8 cellular contexts compared by ENCODE assay signal in genomic region chr17:7177210-7177953, GRCh38.
DNase-seq lines count a peak whose midpoint lies in the region; ATAC-seq lines count a peak whose summit lies in the region.

No MANE protein-coding gene starts in this region.

- DNase-seq in GM19240 (ENCODE audit: insufficient read length, low spot score) = peak; percentile 65
- peak; percentile 64 for DNase-seq in NCI-H69 (lab: John Stamatoyannopoulos, UW)
- DNase-seq in activated CD8-positive, alpha-beta memory T cell treated with anti-CD3 and anti-CD28 coated beads for 24 hours = peak; percentile 84
- DNase-seq in effector memory CD4-positive, alpha-beta T cell = peak; percentile 28 to 52 (median 51)
- DNase-seq in memory B cell (ENCODE audit: low spot score in 2 of 2) = peak; percentile 62 to 65
- DNase-seq in stimulated activated CD4-positive, alpha-beta T cell treated with anti-CD3 and anti-CD28 coated beads, TNF-alpha, amount 100 ng/mL, for 4 hours (ENCODE audit: low read depth in 3 of 3) = peak; percentile 39 to 42 (median 41)

- no peaks in the 10 kb centered on the region for H3K9me3 ChIP-seq in effector memory CD4-positive, alpha-beta T cell (ENCODE audit: control insufficient read depth, low read length)

- peaks cover 4% of the 10 kb centered on the region for H3K27me3 Mint-ChIP-seq in memory B cell

- H3K36me3 Mint-ChIP-seq in memory B cell = no peaks in the 10 kb centered on the region

- H3K9me3 Mint-ChIP-seq in memory B cell = no peaks in the 10 kb centered on the region

- peaks cover 13% of the 10 kb centered on the region for H3K4me1 ChIP-seq in ACC112 (ENCODE audit: control insufficient read depth, insufficient read depth, low read length, unreplicated experiment)
- H3K4me1 ChIP-seq in effector memory CD4-positive, alpha-beta T cell (ENCODE audit: control insufficient read depth, insufficient read depth, low read length, poor library complexity, severe bottlenecking) = peaks cover 23% of the 10 kb centered on the region

- no peaks in the 10 kb centered on the region for H3K27me3 ChIP-seq in ACC112 (ENCODE audit: insufficient read depth, low read length)
- H3K27me3 ChIP-seq in effector memory CD4-positive, alpha-beta T cell (replicated peaks; ENCODE audit: control insufficient read depth, insufficient read depth, low read length, poor library complexity, severe bottlenecking) = peaks cover 16% of the 10 kb centered on the region

- H3K4me3 ChIP-seq in ACC112 (ENCODE audit: low read depth, low read length) = peak overlapping the region; percentile 73
- peak overlapping the region; percentile 25 for H3K4me3 ChIP-seq in effector memory CD4-positive, alpha-beta T cell (ENCODE audit: insufficient read depth, low read depth, low read length, poor library complexity, severe bottlenecking)

- no peak overlapping the region for H3K27ac ChIP-seq in ACC112 (ENCODE audit: low read depth, low read length)
- no peak overlapping the region for H3K27ac ChIP-seq in effector memory CD4-positive, alpha-beta T cell (ENCODE audit: insufficient read depth, low read length, poor library complexity, severe bottlenecking)

- H3K36me3 ChIP-seq in ACC112 (ENCODE audit: insufficient read depth, low read length) = no peaks in the 10 kb centered on the region
- no peaks in the 10 kb centered on the region for H3K36me3 ChIP-seq in effector memory CD4-positive, alpha-beta T cell (ENCODE audit: control insufficient read depth, insufficient read depth, low read length)

- peak overlapping the region; percentile 75 for H2AFZ ChIP-seq in ACC112 (ENCODE audit: low read length, unreplicated experiment)

- no peaks in the 10 kb centered on the region for H3K79me2 ChIP-seq in ACC112 (ENCODE audit: control insufficient read depth, insufficient read depth, low read length, unreplicated experiment)

- H3K4me1 Mint-ChIP-seq in memory B cell = no peaks in the 10 kb centered on the region

- H3K4me3 Mint-ChIP-seq in memory B cell = no peak overlapping the region

- ATAC-seq in memory B cell (ENCODE audit: low read depth) = peak; percentile 81
- no peak for ATAC-seq in GM18861 (IDR thresholded peaks at IDR 0.05; ENCODE audit: unreplicated experiment)

- H3K27ac Mint-ChIP-seq in memory B cell = no peak overlapping the region
